ENCODE assay signal across 8 cellular contexts in genomic region chr19:49877020-49877878, GRCh38. TPM values are rescaled to one million over a fixed set of nuclear protein-coding genes. Genes with fewer than 3 reads are reported as not detected.
DNase-seq lines count a peak whose midpoint lies in the region; ATAC-seq and TF ChIP-seq lines count a peak whose summit lies in the region.

TSS of gene AKT1S1 (minus strand) at chr19:49877355. CDS start at chr19:49873295, 4,060 bp downstream.
TSS of gene TBC1D17 (plus strand) at chr19:49877702. CDS start at chr19:49877724, 22 bp downstream.

- no peaks in the 10 kb centered on the region for H3K27me3 ChIP-seq in testis

- peaks cover 18% of the 10 kb centered on the region for H3K36me3 Mint-ChIP-seq in activated naive CD8-positive, alpha-beta T cell treated with anti-CD3 and anti-CD28 coated beads for 36 hours

- TF ChIP-seq POLR2A in GM10847 (IDR thresholded peaks at IDR 0.05; ENCODE audit: extremely low read depth, insufficient read length) (peak; percentile 24), testis (IDR thresholded peaks at IDR 0.05) (peak; percentile 86)

- H3K4me3 Mint-ChIP-seq in activated naive CD8-positive, alpha-beta T cell treated with anti-CD3 and anti-CD28 coated beads for 36 hours = no peak within 1 kb of the TSS

- intact Hi-C loops in testis (cut with DNase I; ENCODE audit: low total_unique reads) = no loop called here

- TF ChIP-seq CTCF in omental fat pad (IDR thresholded peaks at IDR 0.05) (no peak), testis (IDR thresholded peaks at IDR 0.05) (peak in 1 of 3 experiments; percentile 7)

- H3K9me3 ChIP-seq in testis = no peaks in the 10 kb centered on the region

- peaks cover 22% of the 10 kb centered on the region for H3K4me1 Mint-ChIP-seq in activated naive CD8-positive, alpha-beta T cell treated with anti-CD3 and anti-CD28 coated beads for 36 hours

- H3K27me3 Mint-ChIP-seq in activated naive CD8-positive, alpha-beta T cell treated with anti-CD3 and anti-CD28 coated beads for 36 hours = no peaks in the 10 kb centered on the region

- whole genome bisulfite sequencing in testis, 2 donors = 0 to 1% methylated on average over 44 to 61 of the region's 61 CpGs

- DNase-seq in NCI-H1105 treated with DMSO at 0.1 percent for 48 hours (lab: John Stamatoyannopoulos, UW) = peak; percentile 100
- peak; percentile 92 for DNase-seq in SKM-1 treated with dmso at 0.1 percent for 144 hours (lab: John Stamatoyannopoulos, UW; ENCODE audit: unreplicated experiment)
- DNase-seq in activated naive CD8-positive, alpha-beta T cell treated with anti-CD3 and anti-CD28 coated beads for 36 hours = peak; percentile 98
- peak; percentile 100 for DNase-seq in glomerular visceral epithelial cell (ENCODE audit: extremely low spot score)
- DNase-seq in omental fat pad (ENCODE audit: low spot score) = peak; percentile 96
- peak; percentile 99 for DNase-seq in testis

- no peak within 1 kb of the TSS for H3K27ac Mint-ChIP-seq in activated naive CD8-positive, alpha-beta T cell treated with anti-CD3 and anti-CD28 coated beads for 36 hours

- ATAC-seq in HG02642 (IDR thresholded peaks at IDR 0.05; ENCODE audit: poor library complexity, unreplicated experiment) (peak; percentile 61), omental fat pad (ENCODE audit: low FRiP score) (peak; percentile 87)

- H3K27ac ChIP-seq in testis = peak within 1 kb of the TSS; percentile 99 to 100

- H3K36me3 ChIP-seq in testis (ENCODE audit: low read depth, missing control alignments) = no peaks in the 10 kb centered on the region

- H3K4me3 ChIP-seq in testis = peak within 1 kb of the TSS; percentile 73 to 99

- H3K9me3 Mint-ChIP-seq in activated naive CD8-positive, alpha-beta T cell treated with anti-CD3 and anti-CD28 coated beads for 36 hours = no peaks in the 10 kb centered on the region

- H3K4me1 ChIP-seq in testis = peaks cover 19% of the 10 kb centered on the region

RNA-seq across cellular contexts. Expression of gene AKT1S1, which starts in this region (rescaled TPM):
- 10 to 100 TPM; 21.0 to 22.7 TPM for total RNA-seq in activated naive CD8-positive, alpha-beta T cell treated with anti-CD3 and anti-CD28 coated beads for 36 hours
- 10 to 100 TPM; 12.2 to 18.3 (median 14.7) TPM for total RNA-seq in omental fat pad
- total RNA-seq in testis = 10 to 100 TPM; 35.0 to 35.7 TPM
- 42.8 TPM for polyA plus RNA-seq in testis (ENCODE audit: insufficient read depth, low read depth, low replicate concordance)

RNA-seq across cellular contexts. Expression of gene TBC1D17, which starts in this region (rescaled TPM):
- total RNA-seq in activated naive CD8-positive, alpha-beta T cell treated with anti-CD3 and anti-CD28 coated beads for 36 hours = 10 to 100 TPM; 22.6 to 24.0 TPM
- total RNA-seq in omental fat pad (10 to 100 TPM; 15.6 to 24.9 (median 22.3) TPM), testis (10 to 100 TPM; 47.2 to 49.1 TPM)
- polyA plus RNA-seq in testis (ENCODE audit: insufficient read depth, low read depth, low replicate concordance) = 31.1 TPM

Comparison
In these comparisons a context has a peak if more than half of its experiments do, and no peak if none do; other contexts are left out.
1. Peak in every context shown above with its lines: DNase-seq, ATAC-seq, H3K4me3 ChIP-seq and H3K27ac ChIP-seq.